24 cellular contexts compared by ENCODE assay signal in genomic region chr19:42233106-42233505, GRCh38. TPM values are rescaled to one million over a fixed set of nuclear protein-coding genes. Genes with fewer than 3 reads are reported as not detected.
A peak's percentile ranks its signal among the peaks of the same experiment; 100 is the strongest.
DNase-seq lines count a peak whose midpoint lies in the region; ATAC-seq, FAIRE-seq and TF ChIP-seq lines count a peak whose summit lies in the region.
"Had no signal": no experiment of that assay in that cellular context is flagged by ENCODE, and none has a peak within 500 bp of the region (broad histone marks: within the 10 kb centered on the region; RNA-seq: fewer than 3 reads in every experiment).

No MANE protein-coding gene starts in this region.

- H3F3A ChIP-seq in SK-N-SH (replicated peaks; ENCODE audit: insufficient read depth) = peaks cover 20% of the 10 kb centered on the region

- H3K4me1 ChIP-seq in HEK293 (ENCODE audit: control insufficient read depth, insufficient read depth, low read length) (no peaks in the 10 kb centered on the region), astrocyte (ENCODE audit: insufficient read depth, low read length) (no peaks in the 10 kb centered on the region), SK-N-SH (ENCODE audit: control insufficient read depth in 1 of 2, insufficient read depth in 2 of 2, low read depth in 1 of 2, low read length in 1 of 2) (no peaks in the 10 kb centered on the region; a peak in 1 of 4 replicates)
- H3K4me1 ChIP-seq: upper lobe of right lung had no signal

- H3K9me3 ChIP-seq in HEK293 (ENCODE audit: control insufficient read depth, insufficient read depth, low read depth, low read length) (no peaks in the 10 kb centered on the region), astrocyte (ENCODE audit: insufficient read depth, low read depth, low read length) (no peaks in the 10 kb centered on the region), SK-N-SH (no peaks in the 10 kb centered on the region)
- H3K9me3 ChIP-seq: A549, neutrophil, upper lobe of right lung had no signal

- no peak overlapping the region for H3K4me3 Mint-ChIP-seq in activated CD8-positive, alpha-beta T cell treated with anti-CD3 and anti-CD28 coated beads, Interleukin-2, amount 10 ng/mL, durations not matched to agents 7 days and 5 days
- no peak overlapping the region for H3K4me3 Mint-ChIP-seq in activated CD8-positive, alpha-beta T cell treated with anti-CD3 and anti-CD28 coated beads for 36 hours
- H3K4me3 Mint-ChIP-seq in astrocyte (ENCODE audit: unreplicated experiment) = no peak overlapping the region
- H3K4me3 Mint-ChIP-seq: activated CD4-positive, alpha-beta T cell treated with anti-CD3 and anti-CD28 coated beads, Interleukin-2, amount 10 ng/mL, durations not matched to agents 24 days and 14 days; activated naive CD8-positive, alpha-beta T cell treated with anti-CD3 and anti-CD28 coated beads, Interleukin-2, amount 10 ng/mL, durations not matched to agents 7 days and 5 days; B cell; T-helper 2 cell treated with Interferon-gamma antibody and Interleukin-4, amounts not matched to agents 5 μg/mL and 100 μg/mL, for 36 hours had no signal

- H4K20me1 ChIP-seq in astrocyte (ENCODE audit: insufficient read depth, low read length) = peaks cover 80% of the 10 kb centered on the region
- peaks cover 28% of the 10 kb centered on the region for H4K20me1 ChIP-seq in SK-N-SH (ENCODE audit: insufficient read depth)

- H3K79me2 ChIP-seq in astrocyte (ENCODE audit: insufficient read depth, low read length) (peaks cover 51% of the 10 kb centered on the region), SK-N-SH (ENCODE audit: insufficient read depth) (peaks cover 35% of the 10 kb centered on the region; the same call in 1 of the 2 replicates)

- TF ChIP-seq EP300 in SK-N-SH (IDR thresholded peaks at IDR 0.05; ENCODE audit: borderline replicate concordance in 1 of 2, low read depth in 1 of 2, low read length in 1 of 2) = no peak

- CTCF ChIA-PET in activated CD8-positive, alpha-beta T cell treated with anti-CD3 and anti-CD28 coated beads, Interleukin-2, amount 10 ng/mL, durations not matched to agents 7 days and 5 days (lab: Charles Lee) = interaction anchor here (0.9 to 1.0 kb wide), 2 partner anchors 9 to 10 kb away, joined by 3 to 4 read pairs; partner anchors contain the start of gene GSK3A
- CTCF ChIA-PET in activated CD8-positive, alpha-beta T cell treated with anti-CD3 and anti-CD28 coated beads for 36 hours (lab: Charles Lee) = interaction anchor here (1.2 kb wide), 1 partner anchor 57 kb away, joined by 3 read pairs; no protein-coding TSS in a partner anchor
- CTCF ChIA-PET in HEK293 (lab: Yijun Ruan, JAX) (interaction anchor here (0.6 to 2.5 kb wide), 5 partner anchors 10 to 100 kb away, joined by 3 to 9 read pairs (median 3); partner anchors contain the start of gene POU2F2), SK-N-SH (lab: Yijun Ruan, JAX) (interaction anchor here (0.9 to 3.0 kb wide), 5 partner anchors 8 to 125 kb away, joined by 3 to 21 read pairs (median 4); partner anchors contain the start of gene GSK3A)

- WGBS in SK-N-SH (ENCODE audit: low lambda C conversion rate) = 94% methylated on average over 6 of the region's 7 CpGs

- ATAC-seq in activated CD8-positive, alpha-beta T cell treated with anti-CD3 and anti-CD28 coated beads, Interleukin-2, amount 10 ng/mL, durations not matched to agents 7 days and 5 days = no peak
- ATAC-seq in activated CD8-positive, alpha-beta T cell treated with anti-CD3 and anti-CD28 coated beads for 36 hours = no peak
- ATAC-seq in sciatic nerve = peak; percentile 16
- no peak for ATAC-seq in GM21423 (IDR thresholded peaks at IDR 0.05; ENCODE audit: unreplicated experiment)
- ATAC-seq: A549, upper lobe of right lung had no signal

- DNase-seq in activated CD8-positive, alpha-beta T cell treated with anti-CD3 and anti-CD28 coated beads, Interleukin-2, amount 10 ng/mL, durations not matched to agents 7 days and 5 days = no peak
- DNase-seq in activated CD8-positive, alpha-beta T cell treated with anti-CD3 and anti-CD28 coated beads for 36 hours = no peak
- DNase-seq in astrocyte (ENCODE audit: low read depth) = no peak
- DNase-seq in sciatic nerve (ENCODE audit: low spot score) = no peak
- DNase-seq in HTR-8/SVneo (ENCODE audit: insufficient read length, low spot score) = no peak
- DNase-seq in SK-N-SH = no peak
- DNase-seq: activated CD4-positive, alpha-beta T cell treated with anti-CD3 and anti-CD28 coated beads, Interleukin-2, amount 10 ng/mL, durations not matched to agents 24 days and 14 days; activated naive CD8-positive, alpha-beta T cell treated with anti-CD3 and anti-CD28 coated beads, Interleukin-2, amount 10 ng/mL, durations not matched to agents 7 days and 5 days; cerebellar nuclear complex; dorsolateral prefrontal cortex; IMR-90; kidney glomerular epithelial cell; NCI-H524 treated with DMSO at 0.1 percent for 48 hours; stimulated activated CD4-positive, alpha-beta T cell treated with anti-CD3 and anti-CD28 coated beads, Interleukin-1b, Interleukin-23, amount 100 ng/mL, for 48 hours; substantia nigra; upper lobe of right lung had no signal

- H3K9ac ChIP-seq in astrocyte (ENCODE audit: low read length) (no peak overlapping the region), SK-N-SH (no peak overlapping the region)

- no peaks in the 10 kb centered on the region for H3K9me2 ChIP-seq in SK-N-SH

- no peaks in the 10 kb centered on the region for H3K27me3 ChIP-seq in astrocyte (ENCODE audit: insufficient read depth, low read length)
- no peaks in the 10 kb centered on the region for H3K27me3 ChIP-seq in SK-N-SH (ENCODE audit: insufficient read depth)
- H3K27me3 ChIP-seq: dorsolateral prefrontal cortex, neutrophil, upper lobe of right lung had no signal

- no peaks in the 10 kb centered on the region for H3K9me3 Mint-ChIP-seq in activated CD8-positive, alpha-beta T cell treated with anti-CD3 and anti-CD28 coated beads, Interleukin-2, amount 10 ng/mL, durations not matched to agents 7 days and 5 days (ENCODE audit: insufficient read depth)
- no peaks in the 10 kb centered on the region for H3K9me3 Mint-ChIP-seq in activated CD8-positive, alpha-beta T cell treated with anti-CD3 and anti-CD28 coated beads for 36 hours
- no peaks in the 10 kb centered on the region for H3K9me3 Mint-ChIP-seq in astrocyte (ENCODE audit: unreplicated experiment)
- H3K9me3 Mint-ChIP-seq: activated CD4-positive, alpha-beta T cell treated with anti-CD3 and anti-CD28 coated beads, Interleukin-2, amount 10 ng/mL, durations not matched to agents 24 days and 14 days; activated naive CD8-positive, alpha-beta T cell treated with anti-CD3 and anti-CD28 coated beads, Interleukin-2, amount 10 ng/mL, durations not matched to agents 7 days and 5 days; T-helper 2 cell treated with Interferon-gamma antibody and Interleukin-4, amounts not matched to agents 5 μg/mL and 100 μg/mL, for 36 hours had no signal

- peaks cover 73% of the 10 kb centered on the region for H3K36me3 Mint-ChIP-seq in activated CD8-positive, alpha-beta T cell treated with anti-CD3 and anti-CD28 coated beads, Interleukin-2, amount 10 ng/mL, durations not matched to agents 7 days and 5 days (ENCODE audit: low read depth)
- H3K36me3 Mint-ChIP-seq in activated CD8-positive, alpha-beta T cell treated with anti-CD3 and anti-CD28 coated beads for 36 hours (ENCODE audit: low read depth) = peaks cover 53% of the 10 kb centered on the region
- peaks cover 34% of the 10 kb centered on the region for H3K36me3 Mint-ChIP-seq in astrocyte (ENCODE audit: low read depth, unreplicated experiment)

- TF ChIP-seq CTCF in activated CD8-positive, alpha-beta T cell treated with anti-CD3 and anti-CD28 coated beads for 36 hours (IDR thresholded peaks at IDR 0.05) = no peak
- TF ChIP-seq CTCF in HEK293 (tag by site-specific recombination; IDR thresholded peaks at IDR 0.05) (no peak), astrocyte (IDR thresholded peaks at IDR 0.05; ENCODE audit: insufficient read depth, low read depth, low read length) (no peak), SK-N-SH (IDR thresholded peaks at IDR 0.05) (no peak)

- FAIRE-seq in astrocyte (lab: Jason Lieb, UNC) (no peak), HTR-8/SVneo (lab: Jason Lieb, UNC) (no peak)
- FAIRE-seq: GM19239 had no signal

- H3K4me1 Mint-ChIP-seq in activated CD8-positive, alpha-beta T cell treated with anti-CD3 and anti-CD28 coated beads, Interleukin-2, amount 10 ng/mL, durations not matched to agents 7 days and 5 days (ENCODE audit: low read depth) = peaks cover 9% of the 10 kb centered on the region
- H3K4me1 Mint-ChIP-seq in activated CD8-positive, alpha-beta T cell treated with anti-CD3 and anti-CD28 coated beads for 36 hours (ENCODE audit: low read depth) = peaks cover 24% of the 10 kb centered on the region
- H3K4me1 Mint-ChIP-seq in astrocyte (ENCODE audit: low read depth, unreplicated experiment) = peaks cover 7% of the 10 kb centered on the region

- H3K36me3 ChIP-seq in HEK293 (ENCODE audit: control insufficient read depth in 2 of 2, insufficient read depth in 1 of 2, low read length in 2 of 2) = peaks cover 89% of the 10 kb centered on the region in 2 experiments
- peaks cover 39% of the 10 kb centered on the region for H3K36me3 ChIP-seq in astrocyte (ENCODE audit: insufficient read depth, low read length)
- peaks cover 23 to 71% of the 10 kb centered on the region in 2 experiments for H3K36me3 ChIP-seq in SK-N-SH (replicated peaks in 1 of 2; ENCODE audit: control insufficient read depth in 1 of 2, insufficient read depth in 2 of 2, low read length in 1 of 2)

- no peaks in the 10 kb centered on the region for H3K27me3 Mint-ChIP-seq in activated CD8-positive, alpha-beta T cell treated with anti-CD3 and anti-CD28 coated beads, Interleukin-2, amount 10 ng/mL, durations not matched to agents 7 days and 5 days (ENCODE audit: low read depth)
- no peaks in the 10 kb centered on the region for H3K27me3 Mint-ChIP-seq in activated CD8-positive, alpha-beta T cell treated with anti-CD3 and anti-CD28 coated beads for 36 hours
- no peaks in the 10 kb centered on the region for H3K27me3 Mint-ChIP-seq in astrocyte (ENCODE audit: low read depth, unreplicated experiment)
- H3K27me3 Mint-ChIP-seq: activated CD4-positive, alpha-beta T cell treated with anti-CD3 and anti-CD28 coated beads, Interleukin-2, amount 10 ng/mL, durations not matched to agents 24 days and 14 days; activated naive CD8-positive, alpha-beta T cell treated with anti-CD3 and anti-CD28 coated beads, Interleukin-2, amount 10 ng/mL, durations not matched to agents 7 days and 5 days; B cell had no signal

- intact Hi-C loops in activated CD8-positive, alpha-beta T cell treated with anti-CD3 and anti-CD28 coated beads for 36 hours (cut with micrococcal nuclease) = no loop called here
- intact Hi-C loops in sciatic nerve (cut with DNase I) = no loop called here

- peak overlapping the region; percentile 32 for H3K27ac Mint-ChIP-seq in activated CD8-positive, alpha-beta T cell treated with anti-CD3 and anti-CD28 coated beads, Interleukin-2, amount 10 ng/mL, durations not matched to agents 7 days and 5 days
- H3K27ac Mint-ChIP-seq in activated CD8-positive, alpha-beta T cell treated with anti-CD3 and anti-CD28 coated beads for 36 hours = no peak overlapping the region
- H3K27ac Mint-ChIP-seq in astrocyte (ENCODE audit: unreplicated experiment) = peak overlapping the region; percentile 81
- H3K27ac Mint-ChIP-seq: activated CD4-positive, alpha-beta T cell treated with anti-CD3 and anti-CD28 coated beads, Interleukin-2, amount 10 ng/mL, durations not matched to agents 24 days and 14 days; activated naive CD8-positive, alpha-beta T cell treated with anti-CD3 and anti-CD28 coated beads, Interleukin-2, amount 10 ng/mL, durations not matched to agents 7 days and 5 days; T-helper 2 cell treated with Interferon-gamma antibody and Interleukin-4, amounts not matched to agents 5 μg/mL and 100 μg/mL, for 36 hours had no signal

- H2AFZ ChIP-seq in astrocyte (ENCODE audit: low read depth, low read length) (no peak overlapping the region), SK-N-SH (ENCODE audit: low read depth) (no peak overlapping the region)

- POLR2A ChIA-PET in activated CD8-positive, alpha-beta T cell treated with anti-CD3 and anti-CD28 coated beads, Interleukin-2, amount 10 ng/mL, durations not matched to agents 7 days and 5 days (lab: Charles Lee) = interaction anchor here (1.1 kb wide), 1 partner anchor 9 kb away, joined by 3 read pairs; no protein-coding TSS in a partner anchor
- POLR2A ChIA-PET in activated CD8-positive, alpha-beta T cell treated with anti-CD3 and anti-CD28 coated beads for 36 hours (lab: Charles Lee) = interaction anchor here (1.2 to 16.1 kb wide), 3 partner anchors 9 to 20 kb away, joined by 3 to 195 read pairs (median 13); partner anchors contain the start of genes DEDD2, GSK3A and ZNF526
- POLR2A ChIA-PET in HEK293 (lab: Yijun Ruan, JAX) (interaction anchor here (0.9 to 4.0 kb wide), 7 partner anchors 10 to 57 kb away, joined by 3 to 36 read pairs (median 4); partner anchors contain the start of gene GSK3A), SK-N-SH (lab: Yijun Ruan, JAX) (interaction anchor here (2.4 kb wide), 1 partner anchor 9 kb away, joined by 8 read pairs; the partner anchor contains the start of gene GSK3A)

- H3K4me2 ChIP-seq in astrocyte (ENCODE audit: low read length) = no peak overlapping the region
- H3K4me2 ChIP-seq in SK-N-SH = no peak overlapping the region
- H3K4me2 ChIP-seq: A549 had no signal

- TF ChIP-seq RAD21 in SK-N-SH (IDR thresholded peaks at IDR 0.05; ENCODE audit: low read length) = no peak

- H3K27ac ChIP-seq in HEK293 (ENCODE audit: extremely low read depth, low read depth, low read length) (peak overlapping the region; percentile 53), astrocyte (ENCODE audit: low read depth, low read length) (no peak overlapping the region), SK-N-SH (ENCODE audit: low read depth in 2 of 2, low read length in 1 of 2) (no peak overlapping the region)
- H3K27ac ChIP-seq: A549, dorsolateral prefrontal cortex, skin epidermis, upper lobe of right lung had no signal

- no peak overlapping the region for H3K4me3 ChIP-seq in HEK293 (ENCODE audit: low read depth, low read length)
- H3K4me3 ChIP-seq in astrocyte (ENCODE audit: insufficient read depth, low read depth, low read length) = no peak overlapping the region
- H3K4me3 ChIP-seq in SK-N-SH (ENCODE audit: low read depth in 2 of 2, low read length in 1 of 2) = no peak overlapping the region
- H3K4me3 ChIP-seq: A549, dorsolateral prefrontal cortex, skin epidermis, upper lobe of right lung had no signal

RNA-seq across cellular contexts. Expression of gene GSK3A, which starts 9.3 kb away (rescaled TPM):
- 10 to 100 TPM; 48.2 to 49.0 TPM for total RNA-seq in activated CD8-positive, alpha-beta T cell treated with anti-CD3 and anti-CD28 coated beads, Interleukin-2, amount 10 ng/mL, durations not matched to agents 7 days and 5 days
- 10 to 100 TPM; 30.5 to 31.7 TPM for total RNA-seq in activated CD8-positive, alpha-beta T cell treated with anti-CD3 and anti-CD28 coated beads for 36 hours
- total RNA-seq in astrocyte (49.5 and 50.3 TPM in 2 replicates), sciatic nerve (29.2 TPM)
- polyA plus RNA-seq in SK-N-SH (2012; rRNA removed) = 42.1 and 47.2 TPM in 2 replicates
- polyA plus RNA-seq in SK-N-SH (2012; cell fraction: cytosol; rRNA removed) = 26.1 and 35.6 TPM in 2 replicates
- 27.6 and 44.6 TPM in 2 replicates for polyA plus RNA-seq in SK-N-SH (2012; cell fraction: nucleus; rRNA removed)

RNA-seq across cellular contexts. Expression of gene ZNF526, which starts 13.0 kb away (rescaled TPM):
- 10 to 100 TPM; 19.5 to 21.5 TPM for total RNA-seq in activated CD8-positive, alpha-beta T cell treated with anti-CD3 and anti-CD28 coated beads, Interleukin-2, amount 10 ng/mL, durations not matched to agents 7 days and 5 days
- 10 to 100 TPM; 12.0 to 12.3 TPM for total RNA-seq in activated CD8-positive, alpha-beta T cell treated with anti-CD3 and anti-CD28 coated beads for 36 hours
- 20.2 and 21.6 TPM in 2 replicates for total RNA-seq in astrocyte
- 12.1 TPM for total RNA-seq in sciatic nerve
- 3.5 and 4.0 TPM in 2 replicates for polyA plus RNA-seq in SK-N-SH (2012; rRNA removed)
- 1.7 and 2.6 TPM in 2 replicates for polyA plus RNA-seq in SK-N-SH (2012; cell fraction: cytosol; rRNA removed)
- 3.4 and 4.3 TPM in 2 replicates for polyA plus RNA-seq in SK-N-SH (2012; cell fraction: nucleus; rRNA removed)

RNA-seq across cellular contexts. Expression of gene DEDD2, which starts 15.6 kb away (rescaled TPM):
- total RNA-seq in activated CD8-positive, alpha-beta T cell treated with anti-CD3 and anti-CD28 coated beads, Interleukin-2, amount 10 ng/mL, durations not matched to agents 7 days and 5 days = 10 to 100 TPM; 31.8 to 36.0 TPM
- 10 to 100 TPM; 21.7 to 22.5 TPM for total RNA-seq in activated CD8-positive, alpha-beta T cell treated with anti-CD3 and anti-CD28 coated beads for 36 hours
- total RNA-seq in astrocyte (24.4 and 26.1 TPM in 2 replicates), sciatic nerve (21.8 TPM)
- 30.2 and 31.1 TPM in 2 replicates for polyA plus RNA-seq in SK-N-SH (2012; rRNA removed)
- 15.7 and 23.9 TPM in 2 replicates for polyA plus RNA-seq in SK-N-SH (2012; cell fraction: cytosol; rRNA removed)
- 29.2 and 30.8 TPM in 2 replicates for polyA plus RNA-seq in SK-N-SH (2012; cell fraction: nucleus; rRNA removed)

RNA-seq across cellular contexts. Expression of gene ERF, which starts 21.8 kb away (rescaled TPM):
- 10 to 100 TPM; 49.9 to 54.5 TPM for total RNA-seq in activated CD8-positive, alpha-beta T cell treated with anti-CD3 and anti-CD28 coated beads, Interleukin-2, amount 10 ng/mL, durations not matched to agents 7 days and 5 days
- 10 to 100 TPM; 60.0 to 69.2 TPM for total RNA-seq in activated CD8-positive, alpha-beta T cell treated with anti-CD3 and anti-CD28 coated beads for 36 hours
- total RNA-seq in astrocyte (108 TPM in 2 replicates), sciatic nerve (90.7 TPM)
- polyA plus RNA-seq in SK-N-SH (2012; rRNA removed) = 89.6 and 94.5 TPM in 2 replicates
- 38.5 and 54.1 TPM in 2 replicates for polyA plus RNA-seq in SK-N-SH (2012; cell fraction: cytosol; rRNA removed)
- 101 and 184 TPM in 2 replicates for polyA plus RNA-seq in SK-N-SH (2012; cell fraction: nucleus; rRNA removed)

RNA-seq across cellular contexts. Expression of gene CIC, which starts 35.9 kb away (rescaled TPM):
- total RNA-seq in activated CD8-positive, alpha-beta T cell treated with anti-CD3 and anti-CD28 coated beads, Interleukin-2, amount 10 ng/mL, durations not matched to agents 7 days and 5 days = 10 to 100 TPM; 73.1 to 83.8 TPM
- total RNA-seq in activated CD8-positive, alpha-beta T cell treated with anti-CD3 and anti-CD28 coated beads for 36 hours = 10 to 100 TPM; 60.7 to 65.6 TPM
- total RNA-seq in astrocyte = 73.4 and 78.5 TPM in 2 replicates
- 92.1 TPM for total RNA-seq in sciatic nerve
- polyA plus RNA-seq in SK-N-SH (2012; rRNA removed) = 8.6 and 16.9 TPM in 2 replicates
- polyA plus RNA-seq in SK-N-SH (2012; cell fraction: cytosol; rRNA removed) = 7.7 and 12.5 TPM in 2 replicates
- 67.2 and 121 TPM in 2 replicates for polyA plus RNA-seq in SK-N-SH (2012; cell fraction: nucleus; rRNA removed)
